In genomic region chr3:107241217-107241616, GRCh38 we compare ENCODE assay signal across 8 cellular contexts.
DNase-seq lines count a peak whose midpoint lies in the region; ATAC-seq and TF ChIP-seq lines count a peak whose summit lies in the region.

No MANE protein-coding gene starts in this region.

- peak; percentile 80 for DNase-seq in DMS53 (lab: John Stamatoyannopoulos, UW)
- peak; percentile 29 for DNase-seq in WERI-Rb-1
- DNase-seq in fibroblast of villous mesenchyme (ENCODE audit: low read depth) = peak; percentile 60
- peak; percentile 45 for DNase-seq in neural progenitor cell (ENCODE audit: low spot score)
- no peak for DNase-seq in midbrain (lab: John Stamatoyannopoulos, UW)
- DNase-seq in activated gamma-delta T cell (lab: John Stamatoyannopoulos, UW) = no peak

- peak; percentile 42 for ATAC-seq in GM19395 (IDR thresholded peaks at IDR 0.05; ENCODE audit: unreplicated experiment)

- no peak for TF ChIP-seq CTCF in WERI-Rb-1 (IDR thresholded peaks at IDR 0.05; ENCODE audit: low read depth, low read length)
- peak; percentile 5 for TF ChIP-seq CTCF in fibroblast of villous mesenchyme (IDR thresholded peaks at IDR 0.05; ENCODE audit: insufficient read depth, low read depth, low read length)
- no peak for TF ChIP-seq CTCF in neural progenitor cell (IDR thresholded peaks at IDR 0.05)

- no peak overlapping the region for H3K9ac ChIP-seq in HUES6 (ENCODE audit: low read length)
- H3K9ac ChIP-seq in neural progenitor cell = no peak overlapping the region

- H4K20me1 ChIP-seq in neural progenitor cell (ENCODE audit: low read depth) = no peaks in the 10 kb centered on the region

- H3F3A ChIP-seq in neural progenitor cell (ENCODE audit: low read depth) = no peaks in the 10 kb centered on the region

- H3K4me3 ChIP-seq in HUES6 (ENCODE audit: low read depth, low read length) = peak overlapping the region; percentile 83
- H3K4me3 ChIP-seq in WERI-Rb-1 (ENCODE audit: low read depth, low read length) = peak overlapping the region; percentile 62
- peak overlapping the region; percentile 99 for H3K4me3 ChIP-seq in fibroblast of villous mesenchyme (ENCODE audit: low read depth, low read length)
- peak overlapping the region; percentile 72 for H3K4me3 ChIP-seq in neural progenitor cell

- H3K27me3 ChIP-seq in HUES6 (ENCODE audit: control insufficient read depth, insufficient read depth, low read length) (peaks cover 7% of the 10 kb centered on the region; the same call in 1 of the 2 replicates), WERI-Rb-1 (ENCODE audit: insufficient read depth, low read depth, severe bottlenecking) (no peaks in the 10 kb centered on the region), neural progenitor cell (peaks cover 12% of the 10 kb centered on the region)

- no peaks in the 10 kb centered on the region for H3K36me3 Mint-ChIP-seq in neural progenitor cell

- H3K9me3 ChIP-seq in HUES6 (ENCODE audit: control insufficient read depth, insufficient read depth, low read depth, low read length) (no peaks in the 10 kb centered on the region), WERI-Rb-1 (ENCODE audit: severe bottlenecking) (no peaks in the 10 kb centered on the region), neural progenitor cell (ENCODE audit: low read depth) (no peaks in the 10 kb centered on the region)

- H3K4me1 ChIP-seq in HUES6 (ENCODE audit: control insufficient read depth, insufficient read depth, low read length) (no peaks in the 10 kb centered on the region), neural progenitor cell (no peaks in the 10 kb centered on the region)

- peaks cover 5% of the 10 kb centered on the region for H3K27me3 Mint-ChIP-seq in neural progenitor cell (ENCODE audit: insufficient read depth, low read depth)

- H3K4me3 Mint-ChIP-seq in neural progenitor cell = peak overlapping the region; percentile 94

- H3K36me3 ChIP-seq in HUES6 (ENCODE audit: control insufficient read depth, insufficient read depth, low read length) (peaks cover 2% of the 10 kb centered on the region; the same call in 1 of the 2 replicates), WERI-Rb-1 (no peaks in the 10 kb centered on the region), neural progenitor cell (no peaks in the 10 kb centered on the region)

- H3K4me1 Mint-ChIP-seq in neural progenitor cell = peaks cover 14% of the 10 kb centered on the region

- peak overlapping the region; percentile 84 for H3K4me2 ChIP-seq in neural progenitor cell

- H2AFZ ChIP-seq in neural progenitor cell (replicated peaks) = peak overlapping the region; percentile 92

- H3K79me2 ChIP-seq in neural progenitor cell (ENCODE audit: low read depth) = no peaks in the 10 kb centered on the region

- H3K27ac Mint-ChIP-seq in neural progenitor cell = no peak overlapping the region

- H3K27ac ChIP-seq in HUES6 (ENCODE audit: low read depth, low read length) (no peak overlapping the region), WERI-Rb-1 (no peak overlapping the region), neural progenitor cell (no peak overlapping the region)

- no peaks in the 10 kb centered on the region for H3K9me3 Mint-ChIP-seq in neural progenitor cell

Comparison
In these comparisons a context has a peak if more than half of its experiments do, and no peak if none do; other contexts are left out.
1. DNase-seq: peak in DMS53 (single experiment), WERI-Rb-1 (single experiment), fibroblast of villous mesenchyme (single experiment) and neural progenitor cell (single experiment); none in midbrain (single experiment) and activated gamma-delta T cell (single experiment).
2. Peak in every context shown above with its lines, with median percentiles within 50 percentile points of each other: H3K4me3 ChIP-seq.